10 cellular contexts compared by ENCODE assay signal in genomic region chr1:192517716-192518355, GRCh38. TPM values are rescaled to one million over a fixed set of nuclear protein-coding genes. Genes with fewer than 3 reads are reported as not detected.
A peak's percentile ranks its signal among the peaks of the same experiment; 100 is the strongest.
DNase-seq lines count a peak whose midpoint lies in the region; ATAC-seq, FAIRE-seq and TF ChIP-seq lines count a peak whose summit lies in the region.
"Not testable (repeated sequence)": the region's sequence is repeated elsewhere in the genome, so short reads cannot be mapped to it uniquely, and the experiment has no call there.
"Had no signal": no experiment of that assay in that cellular context is flagged by ENCODE, and none has a peak within 500 bp of the region (broad histone marks: within the 10 kb centered on the region; RNA-seq: fewer than 3 reads in every experiment).

No MANE protein-coding gene starts in this region.

- H3K4me1 Mint-ChIP-seq in T-cell: peaks cover 34 to 61% (median 39%) of the 10 kb centered on the region in 3 donors
- H3K4me1 Mint-ChIP-seq in activated T-cell treated with anti-CD3 and anti-CD28 coated beads, Interleukin-2, amount 50 U/mL, for 4 hours (ENCODE audit: low read depth): peaks cover 63% of the 10 kb centered on the region
- H3K4me1 Mint-ChIP-seq in central memory CD8-positive, alpha-beta T cell: peaks cover 51% of the 10 kb centered on the region
- H3K4me1 Mint-ChIP-seq in mesothelial cell of epicardium: peaks cover 30% of the 10 kb centered on the region
- H3K4me1 Mint-ChIP-seq in stimulated activated memory B cell treated with anti-CD40 and anti-IgM and Interleukin-4, amounts not matched to agents 10 μg/mL and 1 μg/mL and 100 μg/mL, for 72 hours: peaks cover 44% of the 10 kb centered on the region

- not testable (repeated sequence) for H3K36me3 ChIP-seq in BLaER1; Karpas-422 (ENCODE audit: insufficient read depth, low read length)

- not testable (repeated sequence) for H3K27ac ChIP-seq in BLaER1
- H3K27ac ChIP-seq in Karpas-422 (ENCODE audit: low read length): peak overlapping the region; percentile 70

- not testable (repeated sequence) for H3K9me2 ChIP-seq in Karpas-422 (replicated peaks; ENCODE audit: insufficient read depth, low read length)

- H3K9me3 ChIP-seq in BLaER1; Karpas-422 (ENCODE audit: low read length): not testable (repeated sequence)

- not testable (repeated sequence) for ATAC-seq in T-cell (replicated peaks in 1 of 4); activated T-cell treated with anti-CD3 and anti-CD28 coated beads, Interleukin-2, amount 50 U/mL, for 4 hours; central memory CD8-positive, alpha-beta T cell (replicated peaks; ENCODE audit: extremely low read depth, poor library complexity, severe bottlenecking); stimulated activated memory B cell treated with anti-CD40 and anti-IgM and Interleukin-4, amounts not matched to agents 10 μg/mL and 1 μg/mL and 100 μg/mL, for 72 hours

- DNase-seq in Karpas-422: peak; percentile 40
- DNase-seq in T-cell; activated T-cell treated with anti-CD3 and anti-CD28 coated beads, Interleukin-2, amount 50 U/mL, for 4 hours; central memory CD8-positive, alpha-beta T cell (ENCODE audit: low spot score in 2 of 2); mesothelial cell of epicardium (ENCODE audit: low spot score in 2 of 2, unreplicated experiment in 2 of 2): not testable (repeated sequence)

- not testable (repeated sequence) for H3K79me2 ChIP-seq in Karpas-422 (ENCODE audit: low read length)

- CTCF ChIA-PET in T-cell (lab: Charles Lee): interaction anchor here (0.6 to 2.8 kb wide), 5 partner anchors 11 to 601 kb away, joined by 3 to 22 read pairs (median 4); no protein-coding TSS in a partner anchor

- H3K4me1 ChIP-seq in BLaER1 (peaks cover 65% of the 10 kb centered on the region), Karpas-422 (ENCODE audit: low read length) (peaks cover 28% of the 10 kb centered on the region)

- peak overlapping the region; percentile 71 to 93 for H3K27ac Mint-ChIP-seq in T-cell
- peak overlapping the region; percentile 90 for H3K27ac Mint-ChIP-seq in central memory CD8-positive, alpha-beta T cell (ENCODE audit: low read depth)
- H3K27ac Mint-ChIP-seq in mesothelial cell of epicardium: peak overlapping the region; percentile 2
- peak overlapping the region; percentile 80 for H3K27ac Mint-ChIP-seq in stimulated activated memory B cell treated with anti-CD40 and anti-IgM and Interleukin-4, amounts not matched to agents 10 μg/mL and 1 μg/mL and 100 μg/mL, for 72 hours

- H3K27me3 ChIP-seq in BLaER1; Karpas-422 (ENCODE audit: low read length): not testable (repeated sequence)

- POLR2A ChIA-PET in T-cell (lab: Charles Lee): interaction anchor here (0.6 to 3.4 kb wide), 4 partner anchors 23 to 286 kb away, joined by 3 to 31 read pairs (median 4); no protein-coding TSS in a partner anchor

- peak overlapping the region; percentile 29 for H2AFZ ChIP-seq in Karpas-422 (ENCODE audit: low read length)

- H3K4me2 ChIP-seq in BLaER1 (peak overlapping the region; percentile 81), Karpas-422 (ENCODE audit: low read depth, low read length, poor library complexity, severe bottlenecking) (peak overlapping the region; percentile 58)

- not testable (repeated sequence) for H3K4me3 ChIP-seq in BLaER1
- H3K4me3 ChIP-seq in Karpas-422 (ENCODE audit: low read length): peak overlapping the region; percentile 12

- not testable (repeated sequence) for H3K27me3 Mint-ChIP-seq in T-cell; activated T-cell treated with anti-CD3 and anti-CD28 coated beads, Interleukin-2, amount 50 U/mL, for 4 hours (ENCODE audit: low read depth); central memory CD8-positive, alpha-beta T cell; mesothelial cell of epicardium (ENCODE audit: low read depth); stimulated activated memory B cell treated with anti-CD40 and anti-IgM and Interleukin-4, amounts not matched to agents 10 μg/mL and 1 μg/mL and 100 μg/mL, for 72 hours

- H3K36me3 Mint-ChIP-seq in T-cell; activated T-cell treated with anti-CD3 and anti-CD28 coated beads, Interleukin-2, amount 50 U/mL, for 4 hours (ENCODE audit: insufficient read depth); central memory CD8-positive, alpha-beta T cell (ENCODE audit: insufficient read depth); mesothelial cell of epicardium; stimulated activated memory B cell treated with anti-CD40 and anti-IgM and Interleukin-4, amounts not matched to agents 10 μg/mL and 1 μg/mL and 100 μg/mL, for 72 hours: not testable (repeated sequence)

- H3K4me3 Mint-ChIP-seq in T-cell; central memory CD8-positive, alpha-beta T cell; mesothelial cell of epicardium: not testable (repeated sequence)
- peak overlapping the region; percentile 50 for H3K4me3 Mint-ChIP-seq in activated T-cell treated with anti-CD3 and anti-CD28 coated beads, Interleukin-2, amount 50 U/mL, for 4 hours
- peak overlapping the region; percentile 16 for H3K4me3 Mint-ChIP-seq in stimulated activated memory B cell treated with anti-CD40 and anti-IgM and Interleukin-4, amounts not matched to agents 10 μg/mL and 1 μg/mL and 100 μg/mL, for 72 hours

- H3K9ac ChIP-seq in BLaER1: not testable (repeated sequence)
- H3K9ac ChIP-seq in Karpas-422 (ENCODE audit: low read length): 0 out of 2 replicates have a peak overlapping the region, but pooled peaks have one; percentile 18

- not testable (repeated sequence) for TF ChIP-seq CTCF in mesothelial cell of epicardium (IDR thresholded peaks at IDR 0.05; ENCODE audit: unreplicated experiment)

- peak; percentile 73 for FAIRE-seq in G401.6 (lab: Jason Lieb, UNC)

- not testable (repeated sequence) for H4K20me1 ChIP-seq in BLaER1; Karpas-422 (ENCODE audit: insufficient read depth, low read depth, low read length)

- H3K9me3 Mint-ChIP-seq in T-cell; activated T-cell treated with anti-CD3 and anti-CD28 coated beads, Interleukin-2, amount 50 U/mL, for 4 hours; central memory CD8-positive, alpha-beta T cell; mesothelial cell of epicardium; stimulated activated memory B cell treated with anti-CD40 and anti-IgM and Interleukin-4, amounts not matched to agents 10 μg/mL and 1 μg/mL and 100 μg/mL, for 72 hours: not testable (repeated sequence)

RNA-seq across cellular contexts. Expression of gene RGS1, which starts 57.7 kb away (rescaled TPM):
- 0.22 and 3.5 TPM in 2 replicates for total RNA-seq in Karpas-422 (2014; rRNA removed; shearing (Covaris generic); ENCODE audit: low replicate concordance)
- total RNA-seq in T-cell: 100 to 1,000 TPM in 2 of 5 donors, 10 to 100 TPM in 2, 1 to 10 TPM in 1; 7.1 to 439 (median 15.3) TPM
- total RNA-seq in activated T-cell treated with anti-CD3 and anti-CD28 coated beads, Interleukin-2, amount 50 U/mL, for 4 hours: 10 to 100 TPM; 31.7 to 47.6 (median 34.4) TPM
- total RNA-seq in mesothelial cell of epicardium: 0.38 to 0.40 TPM in 2 of 3 replicates, not detected in the other
- total RNA-seq: A172, HepG2 had no signal

Comparison
In these comparisons a context has a peak if more than half of its experiments do, and no peak if none do; other contexts are left out.
1. H3K27ac Mint-ChIP-seq: peak in every context shown above with its lines; median percentile 90 in central memory CD8-positive, alpha-beta T cell; 82 in T-cell; 80 in stimulated activated memory B cell treated with anti-CD40 and anti-IgM and Interleukin-4, amounts not matched to agents 10 μg/mL and 1 μg/mL and 100 μg/mL, for 72 hours; 2 in mesothelial cell of epicardium.